In the genomic region with DNA sequence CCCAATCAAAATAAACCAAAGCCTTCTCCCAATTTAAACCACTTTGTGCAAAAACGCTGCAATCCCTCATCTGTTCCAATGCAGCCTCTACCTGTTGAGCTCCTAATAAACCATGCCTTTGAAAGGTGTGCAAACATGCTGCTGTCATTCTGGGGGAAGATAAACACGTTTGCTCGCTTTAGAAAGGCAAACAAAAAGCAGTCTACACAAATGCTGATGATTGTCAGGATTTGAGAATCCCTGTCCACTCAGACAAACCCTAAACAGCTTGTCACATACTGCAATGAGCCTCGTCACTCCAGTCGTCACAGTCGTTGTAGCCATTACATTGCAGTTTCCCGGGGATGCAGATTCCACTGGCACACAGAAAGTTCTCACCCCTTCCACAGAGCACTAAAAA, we compare ENCODE assay signal across 15 cellular contexts.
"Had no signal": no experiment of that assay in that cellular context is flagged by ENCODE, and none has a peak within 500 bp of the region (broad histone marks: within the 10 kb centered on the region; RNA-seq: fewer than 3 reads in every experiment).

No MANE protein-coding gene starts in this region.

- H3K27ac ChIP-seq: body of pancreas, gastrocnemius medialis, left lung, thyroid gland, vagina had no signal

- DNase-seq: activated CD4-positive, alpha-beta T cell treated with anti-CD3 and anti-CD28 coated beads, Interleukin-2, amount 50 U/mL, for 4 hours; activated CD4-positive, CD25-positive, alpha-beta regulatory T cell treated with anti-CD3 and anti-CD28 coated beads, Interleukin-2, amount 50 U/mL, for 72 hours; activated effector memory CD4-positive, alpha-beta T cell treated with Interleukin-2 at 50 U/mL for 16 hours; activated T-cell treated with anti-CD3 and anti-CD28 coated beads, Interleukin-2, amount 50 U/mL, for 24 hours; body of pancreas; effector memory CD4-positive, alpha-beta T cell; gastrocnemius medialis; heart right ventricle; left lung; mesenchymal stem cell; occipital lobe; right cardiac atrium; thyroid gland had no signal

- H3K4me3 ChIP-seq: body of pancreas, gastrocnemius medialis, heart right ventricle, left lung, smooth muscle cell, thyroid gland, vagina had no signal
